Comparison of ENCODE assay signal across 17 cellular contexts in the genomic region with DNA sequence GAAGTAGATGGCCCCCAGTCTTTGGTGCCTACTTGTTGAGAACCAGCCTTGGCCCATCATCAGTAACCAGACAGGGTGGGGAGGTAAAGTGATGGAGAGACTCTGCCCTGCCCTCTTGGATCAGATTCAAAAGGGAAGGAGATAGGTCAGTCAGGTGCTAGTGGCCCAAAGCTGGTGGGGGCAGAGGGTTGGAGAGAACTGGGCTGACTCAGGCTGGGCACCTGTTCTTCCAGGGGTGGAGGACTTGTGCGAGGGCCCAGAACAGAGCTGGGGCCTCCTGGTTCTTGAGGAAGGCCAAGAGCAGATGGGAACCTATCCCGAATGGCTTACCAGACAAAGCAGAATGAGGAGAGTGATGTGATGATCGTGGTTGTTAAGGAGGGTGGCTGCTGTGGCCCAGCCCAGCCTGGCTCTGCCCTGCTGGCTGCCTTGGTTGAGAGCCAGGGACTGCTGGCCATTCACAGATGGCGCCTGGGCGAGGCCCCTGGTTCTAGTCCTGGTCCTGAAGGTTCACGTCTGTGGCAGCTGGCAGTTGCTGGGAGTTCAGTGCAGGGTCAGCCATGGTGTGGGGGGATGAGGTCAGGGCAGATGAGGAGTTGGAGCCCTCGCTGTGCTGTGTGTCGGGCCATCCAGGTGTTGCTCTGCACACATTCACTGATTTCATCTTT. TPM values are rescaled to one million over a fixed set of nuclear protein-coding genes. Genes with fewer than 3 reads are reported as not detected.
"Had no signal": no experiment of that assay in that cellular context is flagged by ENCODE, and none has a peak within 500 bp of the region (broad histone marks: within the 10 kb centered on the region; RNA-seq: fewer than 3 reads in every experiment).

No MANE protein-coding gene starts in this region.

- H3K36me3 ChIP-seq: adrenal gland, lower lobe of right lung, neutrophil, WERI-Rb-1 had no signal

- H3K27me3 ChIP-seq: adrenal gland, neutrophil had no signal

- H3K27ac ChIP-seq: adrenal gland, lower lobe of right lung, neutrophil, WERI-Rb-1 had no signal

- ATAC-seq: activated CD8-positive, alpha-beta T cell treated with anti-CD3 and anti-CD28 coated beads, Interleukin-2, amount 10 ng/mL, durations not matched to agents 7 days and 5 days; esophagus mucosa; naive thymus-derived CD4-positive, alpha-beta T cell; T-cell had no signal

- H3K4me1 Mint-ChIP-seq: activated naive CD4-positive, alpha-beta T cell treated with anti-CD3 and anti-CD28 coated beads, Interleukin-2, amount 10 ng/mL, durations not matched to agents 7 days and 5 days; T-cell had no signal

- H3K9me3 Mint-ChIP-seq: activated naive CD4-positive, alpha-beta T cell treated with anti-CD3 and anti-CD28 coated beads, Interleukin-2, amount 10 ng/mL, durations not matched to agents 7 days and 5 days; mesothelial cell of epicardium; naive thymus-derived CD4-positive, alpha-beta T cell; T-cell had no signal

- H3K9me3 ChIP-seq: adrenal gland, lower lobe of right lung, neutrophil had no signal

- H3K4me3 ChIP-seq: adrenal gland, lower lobe of right lung had no signal

- H3K4me3 Mint-ChIP-seq: activated CD8-positive, alpha-beta T cell treated with anti-CD3 and anti-CD28 coated beads, Interleukin-2, amount 10 ng/mL, durations not matched to agents 7 days and 5 days; activated naive CD4-positive, alpha-beta T cell treated with anti-CD3 and anti-CD28 coated beads, Interleukin-2, amount 10 ng/mL, durations not matched to agents 7 days and 5 days; mesothelial cell of epicardium; naive thymus-derived CD4-positive, alpha-beta T cell; T-cell had no signal

- DNase-seq: activated CD4-positive, alpha-beta T cell treated with anti-CD3 and anti-CD28 coated beads for 4 hours; activated CD8-positive, alpha-beta T cell treated with anti-CD3 and anti-CD28 coated beads, Interleukin-2, amount 10 ng/mL, durations not matched to agents 7 days and 5 days; activated naive CD4-positive, alpha-beta T cell treated with anti-CD3 and anti-CD28 coated beads, Interleukin-2, amount 10 ng/mL, durations not matched to agents 7 days and 5 days; adrenal gland; dermis blood vessel endothelial cell; glutamatergic neuron; lower lobe of right lung; naive thymus-derived CD4-positive, alpha-beta T cell; small intestine; T-cell; T1000; trophoblast cell; WERI-Rb-1 had no signal

- H3K27ac Mint-ChIP-seq: activated naive CD4-positive, alpha-beta T cell treated with anti-CD3 and anti-CD28 coated beads, Interleukin-2, amount 10 ng/mL, durations not matched to agents 7 days and 5 days; mesothelial cell of epicardium; T-cell had no signal

- FAIRE-seq: small intestine had no signal

- H3K36me3 Mint-ChIP-seq: activated naive CD4-positive, alpha-beta T cell treated with anti-CD3 and anti-CD28 coated beads, Interleukin-2, amount 10 ng/mL, durations not matched to agents 7 days and 5 days; mesothelial cell of epicardium; naive thymus-derived CD4-positive, alpha-beta T cell; T-cell had no signal

RNA-seq across cellular contexts. Expression of a gene that starts 36.6 kb away (rescaled TPM):
- total RNA-seq: fibroblast of villous mesenchyme had no signal
